In the genomic region with DNA sequence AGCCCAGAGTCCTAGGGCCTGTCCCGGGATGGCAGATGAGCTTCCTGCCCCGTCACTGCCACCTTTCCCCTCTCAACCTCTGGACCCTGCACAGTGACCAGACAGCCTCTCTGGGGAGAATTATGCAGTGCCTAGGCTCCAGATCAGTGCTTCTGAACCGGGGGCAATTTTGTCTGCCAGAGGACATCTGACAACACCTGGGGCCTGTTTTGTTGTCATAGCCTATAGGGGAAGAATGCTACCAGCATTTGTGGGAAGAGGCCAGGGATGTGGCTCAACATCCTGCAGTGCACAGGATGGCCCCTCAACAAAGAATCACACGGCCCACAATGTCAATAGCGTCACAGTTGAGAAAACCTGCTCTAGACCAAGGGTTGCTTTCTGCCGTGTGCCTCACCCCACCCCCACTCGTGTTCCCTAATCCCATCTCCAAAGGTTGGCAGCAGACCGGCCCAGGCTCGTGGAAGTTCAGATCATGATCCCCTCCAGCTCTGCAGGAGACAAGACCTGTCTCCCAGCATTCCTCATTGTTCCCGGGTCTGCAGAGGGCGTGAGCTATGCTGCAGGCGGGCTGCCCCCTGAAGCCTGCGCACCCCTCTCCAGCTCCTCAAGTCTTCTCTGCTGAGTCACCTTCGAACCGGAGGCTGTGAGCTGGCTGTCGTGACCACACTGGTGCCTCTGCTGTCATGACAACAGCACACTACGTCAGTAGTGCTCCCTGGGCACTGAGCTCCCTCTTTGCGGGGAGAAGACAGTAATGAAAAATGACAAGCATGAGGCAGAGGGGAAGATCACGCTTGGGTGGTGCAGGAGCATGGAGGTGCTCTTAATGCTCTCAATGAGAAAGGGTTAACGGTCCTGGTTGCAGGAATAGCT, we compare ENCODE assay signal across 7 cellular contexts. TPM values are rescaled to one million over a fixed set of nuclear protein-coding genes. Genes with fewer than 3 reads are reported as not detected.
DNase-seq lines count a peak whose midpoint lies in the region; ATAC-seq, FAIRE-seq and TF ChIP-seq lines count a peak whose summit lies in the region.

No MANE protein-coding gene starts in this region.

- WGBS in right cardiac atrium, result 21% methylated on average over 20 of the region's 20 CpGs

- H3K27me3 ChIP-seq in MG63 (no peaks in the 10 kb centered on the region), right cardiac atrium (ENCODE audit: control insufficient read depth, insufficient read depth) (no peaks in the 10 kb centered on the region), rectal smooth muscle tissue (ENCODE audit: control insufficient read depth, insufficient read depth, low read length) (no peaks in the 10 kb centered on the region)

- H3K9me3 ChIP-seq in MG63, result no peaks in the 10 kb centered on the region
- H3K9me3 ChIP-seq in right cardiac atrium (ENCODE audit: control insufficient read depth, low read length), result no peaks in the 10 kb centered on the region

- TF ChIP-seq POLR2A in GM12892 (IDR thresholded peaks at IDR 0.05; ENCODE audit: low read depth, low read length), result peak; percentile 48; the same call in 1 of the 2 replicates

- intact Hi-C loops in right cardiac atrium (cut with DNase I), result no loop called here

- FAIRE-seq in GM12892 (lab: Jason Lieb, UNC), result peak; percentile 62

- H3K27ac ChIP-seq in right cardiac atrium (ENCODE audit: low read length), result peak overlapping the region; percentile 97
- H3K27ac ChIP-seq in rectal smooth muscle tissue (ENCODE audit: low read depth, low read length), result peak overlapping the region; percentile 95

- peaks cover 84% of the 10 kb centered on the region for H3K36me3 ChIP-seq in MG63
- H3K36me3 ChIP-seq in rectal smooth muscle tissue (ENCODE audit: control insufficient read depth, insufficient read depth, low read length), result peaks cover 28% of the 10 kb centered on the region

- H3K9ac ChIP-seq in rectal smooth muscle tissue (ENCODE audit: low read length), result peak overlapping the region; percentile 69

- peaks cover 7% of the 10 kb centered on the region for H3K4me1 ChIP-seq in right cardiac atrium (ENCODE audit: control insufficient read depth, insufficient read depth, low read length)
- peaks cover 25% of the 10 kb centered on the region for H3K4me1 ChIP-seq in rectal smooth muscle tissue (ENCODE audit: control insufficient read depth, insufficient read depth, low read length)

- ATAC-seq in right cardiac atrium, result peak in 1 of 2 donors; percentile 1
- ATAC-seq in HG03159 (IDR thresholded peaks at IDR 0.05; ENCODE audit: unreplicated experiment), result no peak

- H3K4me3 ChIP-seq in MG63, result peak overlapping the region; percentile 92
- peak overlapping the region; percentile 71 for H3K4me3 ChIP-seq in right cardiac atrium (ENCODE audit: low read length)
- H3K4me3 ChIP-seq in rectal smooth muscle tissue (ENCODE audit: low read length), result peak overlapping the region; percentile 90

- DNase-seq in GM12892 (ENCODE audit: insufficient read length) (peak; percentile 60), MG63 (peak; percentile 93), T-helper 2 cell (peak; percentile 40 to 96 (median 79)), amniotic stem cell (lab: John Stamatoyannopoulos, UW) (peak; percentile 96), right cardiac atrium (peak in 2 of 3 donors; percentile 70 to 75)

RNA-seq across cellular contexts. Expression of a gene that starts 2.0 kb away (rescaled TPM):
- polyA plus RNA-seq in GM12892 (2012; ENCODE audit: missing spikeins), result 6,742 TPM
- 4,502 and 8,561 TPM in 2 replicates for total RNA-seq in MG63 (2014; rRNA removed; shearing (Covaris generic); ENCODE audit: low replicate concordance)
- total RNA-seq in right cardiac atrium, result 1,000 to 10,000 TPM; 3,735 to 4,618 (median 3,904) TPM
- polyA plus RNA-seq in right cardiac atrium, result 4,983 TPM

RNA-seq across cellular contexts. Expression of a gene that starts 23.6 kb away (rescaled TPM):
- polyA plus RNA-seq in GM12892 (2012; ENCODE audit: missing spikeins), result 6.2 TPM
- 6.1 and 13.2 TPM in 2 replicates for total RNA-seq in MG63 (2014; rRNA removed; shearing (Covaris generic); ENCODE audit: low replicate concordance)
- total RNA-seq in right cardiac atrium, result 10 to 100 TPM; 15.1 to 23.6 (median 19.1) TPM
- polyA plus RNA-seq in right cardiac atrium, result 15.7 TPM

RNA-seq across cellular contexts. Expression of a gene that starts 35.8 kb away (rescaled TPM):
- 60.0 TPM for polyA plus RNA-seq in GM12892 (2012; ENCODE audit: missing spikeins)
- total RNA-seq in MG63 (2014; rRNA removed; shearing (Covaris generic); ENCODE audit: low replicate concordance), result 64.5 and 90.4 TPM in 2 replicates
- 10 to 100 TPM; 15.1 to 27.5 (median 16.5) TPM for total RNA-seq in right cardiac atrium
- polyA plus RNA-seq in right cardiac atrium, result 9.6 TPM

RNA-seq across cellular contexts. Expression of a gene that starts 38.4 kb away (rescaled TPM):
- polyA plus RNA-seq in GM12892 (2012; ENCODE audit: missing spikeins), result 46.3 TPM
- total RNA-seq in MG63 (2014; rRNA removed; shearing (Covaris generic); ENCODE audit: low replicate concordance), result 60.2 and 95.9 TPM in 2 replicates
- 10 to 100 TPM; 13.5 to 16.8 (median 14.6) TPM for total RNA-seq in right cardiac atrium
- polyA plus RNA-seq in right cardiac atrium, result 5.7 TPM

RNA-seq across cellular contexts. Expression of a gene that starts 39.2 kb away (rescaled TPM):
- polyA plus RNA-seq in GM12892 (2012; ENCODE audit: missing spikeins), result 194 TPM
- total RNA-seq in MG63 (2014; rRNA removed; shearing (Covaris generic); ENCODE audit: low replicate concordance), result 140 and 315 TPM in 2 replicates
- 100 to 1,000 TPM; 192 to 233 (median 213) TPM for total RNA-seq in right cardiac atrium
- 180 TPM for polyA plus RNA-seq in right cardiac atrium
